ENCODE assay signal across 8 cellular contexts in genomic region chr2:215828528-215829184, GRCh38.
A peak's percentile ranks its signal among the peaks of the same experiment; 100 is the strongest.
DNase-seq lines count a peak whose midpoint lies in the region; ATAC-seq and TF ChIP-seq lines count a peak whose summit lies in the region.

No MANE protein-coding gene starts in this region.

- H3K9me3 Mint-ChIP-seq in CD4-positive, alpha-beta memory T cell = peaks cover 0 to 3% (median 0%) of the 10 kb centered on the region in 8 donors

- H3K4me3 ChIP-seq in CD4-positive, alpha-beta memory T cell (ENCODE audit: low read length in 2 of 2) = no peak overlapping the region
- H3K4me3 ChIP-seq in fibroblast of villous mesenchyme (ENCODE audit: low read depth, low read length) (no peak overlapping the region), psoas muscle (no peak overlapping the region)

- H3K27me3 Mint-ChIP-seq in CD4-positive, alpha-beta memory T cell = no peaks in the 10 kb centered on the region

- peak in 4 of 5 donors; percentile 18 to 36 (median 28) for DNase-seq in CD4-positive, alpha-beta memory T cell
- peak; percentile 27 for DNase-seq in NCI-H2171 (lab: John Stamatoyannopoulos, UW)
- DNase-seq in activated CD4-positive, alpha-beta T cell treated with anti-CD3 and anti-CD28 coated beads, Interleukin-2, amount 50 U/mL, for 48 hours = peak; percentile 48 to 50
- peak; percentile 63 for DNase-seq in fibroblast of villous mesenchyme (ENCODE audit: low read depth)
- DNase-seq in psoas muscle = peak; percentile 41 to 53
- no peak for DNase-seq in cerebellar nuclear complex (lab: John Stamatoyannopoulos, UW)

- H3K4me1 ChIP-seq in CD4-positive, alpha-beta memory T cell (ENCODE audit: insufficient read depth, low read length) = no peaks in the 10 kb centered on the region
- H3K4me1 ChIP-seq in psoas muscle = no peaks in the 10 kb centered on the region

- no peak overlapping the region for H3K4me3 Mint-ChIP-seq in CD4-positive, alpha-beta memory T cell

- no peaks in the 10 kb centered on the region for H3K9me3 ChIP-seq in CD4-positive, alpha-beta memory T cell (ENCODE audit: control insufficient read depth in 1 of 2, low read length in 2 of 2)
- H3K9me3 ChIP-seq in psoas muscle = no peaks in the 10 kb centered on the region

- no peak overlapping the region for H3K27ac ChIP-seq in CD4-positive, alpha-beta memory T cell (ENCODE audit: low read depth, low read length)
- H3K27ac ChIP-seq in psoas muscle = no peak overlapping the region

- intact Hi-C loops in CD4-positive, alpha-beta memory T cell (cut with micrococcal nuclease) = no loop called here
- intact Hi-C loops in psoas muscle (cut with DNase I) = no loop called here

- ATAC-seq in GM18868 (IDR thresholded peaks at IDR 0.05; ENCODE audit: unreplicated experiment) (peak; percentile 92), HG02981 (IDR thresholded peaks at IDR 0.05; ENCODE audit: unreplicated experiment) (peak; percentile 96), psoas muscle (peak in 1 of 4 donors; percentile 58)

- POLR2A ChIA-PET in CD4-positive, alpha-beta memory T cell (lab: Charles Lee; ENCODE audit: partially characterized antibody) = no interaction called here

- H3K27ac Mint-ChIP-seq in CD4-positive, alpha-beta memory T cell = no peak overlapping the region

- no peaks in the 10 kb centered on the region for H3K36me3 Mint-ChIP-seq in CD4-positive, alpha-beta memory T cell

- H3K4me1 Mint-ChIP-seq in CD4-positive, alpha-beta memory T cell = peaks cover 0 to 4% (median 1%) of the 10 kb centered on the region in 4 donors

- H3K36me3 ChIP-seq in CD4-positive, alpha-beta memory T cell (ENCODE audit: insufficient read depth, low read length) = no peaks in the 10 kb centered on the region
- H3K36me3 ChIP-seq in psoas muscle (ENCODE audit: insufficient read depth in 1 of 2, low read depth in 1 of 2) = no peaks in the 10 kb centered on the region

- peak; percentile 72 for TF ChIP-seq CTCF in fibroblast of villous mesenchyme (IDR thresholded peaks at IDR 0.05; ENCODE audit: insufficient read depth, low read depth, low read length)
- TF ChIP-seq CTCF in psoas muscle (IDR thresholded peaks at IDR 0.05) = peak; percentile 35

- CTCF ChIA-PET in CD4-positive, alpha-beta memory T cell (lab: Charles Lee; ENCODE audit: partially characterized antibody) = interaction anchor here (1.4 kb wide), 1 partner anchor 14 kb away, joined by 3 read pairs; no protein-coding TSS in a partner anchor

- 85 to 86% (median 86%) methylated on average over 10 of the region's 10 CpGs for WGBS in psoas muscle, 3 donors

- no peaks in the 10 kb centered on the region for H3K27me3 ChIP-seq in CD4-positive, alpha-beta memory T cell (ENCODE audit: insufficient read depth, low read length)
- no peaks in the 10 kb centered on the region for H3K27me3 ChIP-seq in psoas muscle (ENCODE audit: insufficient read depth in 3 of 3, low read length in 2 of 3)

Comparison
In these comparisons a context has a peak if more than half of its experiments do, and no peak if none do; other contexts are left out.
1. DNase-seq: peak in CD4-positive, alpha-beta memory T cell (4 of 5), NCI-H2171 (single experiment), activated CD4-positive, alpha-beta T cell treated with anti-CD3 and anti-CD28 coated beads, Interleukin-2, amount 50 U/mL, for 48 hours (2 of 2), fibroblast of villous mesenchyme (single experiment) and psoas muscle (2 of 2); none in cerebellar nuclear complex (0 of 2).